ENCODE assay signal across 8 cellular contexts in genomic region chr1:95309031-95309459, GRCh38.
DNase-seq lines count a peak whose midpoint lies in the region; ATAC-seq and TF ChIP-seq lines count a peak whose summit lies in the region.

No MANE protein-coding gene starts in this region.

- in situ Hi-C loops in astrocyte of the cerebellum (cut with HindIII; ENCODE audit: low sequenced_read_pairs), result no loop called here

- TF ChIP-seq CTCF in astrocyte of the cerebellum (IDR thresholded peaks at IDR 0.05; ENCODE audit: low read depth, low read length, missing control alignments), result peak; percentile 64

- H3K36me3 Mint-ChIP-seq in activated CD4-positive, alpha-beta memory T cell treated with anti-CD3 and anti-CD28 coated beads, Interleukin-2, amount 10 ng/mL, durations not matched to agents 7 days and 5 days (ENCODE audit: low read depth), result no peaks in the 10 kb centered on the region
- H3K36me3 Mint-ChIP-seq in activated T-helper 17 cell treated with anti-CD3 and anti-CD28 coated beads, Interleukin-2, amount 50 U/mL, for 72 hours (ENCODE audit: low read depth), result no peaks in the 10 kb centered on the region
- H3K36me3 Mint-ChIP-seq in T-helper 17 cell (ENCODE audit: low read depth), result no peaks in the 10 kb centered on the region

- H3K9me3 ChIP-seq in T-helper 17 cell (ENCODE audit: control insufficient read depth, low read length, poor library complexity, severe bottlenecking), result no peaks in the 10 kb centered on the region

- ATAC-seq in activated T-helper 17 cell treated with anti-CD3 and anti-CD28 coated beads, Interleukin-2, amount 50 U/mL, for 72 hours (replicated peaks), result no peak
- no peak for ATAC-seq in T-helper 17 cell

- POLR2A ChIA-PET in activated CD4-positive, alpha-beta memory T cell treated with anti-CD3 and anti-CD28 coated beads, Interleukin-2, amount 10 ng/mL, durations not matched to agents 7 days and 5 days (lab: Charles Lee), result no interaction called here

- no peaks in the 10 kb centered on the region for H3K4me1 Mint-ChIP-seq in activated CD4-positive, alpha-beta memory T cell treated with anti-CD3 and anti-CD28 coated beads, Interleukin-2, amount 10 ng/mL, durations not matched to agents 7 days and 5 days
- H3K4me1 Mint-ChIP-seq in activated T-helper 17 cell treated with anti-CD3 and anti-CD28 coated beads, Interleukin-2, amount 50 U/mL, for 72 hours, result no peaks in the 10 kb centered on the region
- H3K4me1 Mint-ChIP-seq in T-helper 17 cell, result no peaks in the 10 kb centered on the region

- H3K4me3 ChIP-seq in astrocyte of the cerebellum (ENCODE audit: low read depth, low read length), result no peak overlapping the region

- no peak overlapping the region for H3K4me3 Mint-ChIP-seq in activated CD4-positive, alpha-beta memory T cell treated with anti-CD3 and anti-CD28 coated beads, Interleukin-2, amount 10 ng/mL, durations not matched to agents 7 days and 5 days
- no peak overlapping the region for H3K4me3 Mint-ChIP-seq in activated T-helper 17 cell treated with anti-CD3 and anti-CD28 coated beads, Interleukin-2, amount 50 U/mL, for 72 hours
- H3K4me3 Mint-ChIP-seq in T-helper 17 cell, result no peak overlapping the region

- CTCF ChIA-PET in activated CD4-positive, alpha-beta memory T cell treated with anti-CD3 and anti-CD28 coated beads, Interleukin-2, amount 10 ng/mL, durations not matched to agents 7 days and 5 days (lab: Charles Lee), result no interaction called here

- H3K9me3 Mint-ChIP-seq in activated CD4-positive, alpha-beta memory T cell treated with anti-CD3 and anti-CD28 coated beads, Interleukin-2, amount 10 ng/mL, durations not matched to agents 7 days and 5 days, result no peaks in the 10 kb centered on the region
- H3K9me3 Mint-ChIP-seq in activated T-helper 17 cell treated with anti-CD3 and anti-CD28 coated beads, Interleukin-2, amount 50 U/mL, for 72 hours, result no peaks in the 10 kb centered on the region

- DNase-seq in GM04504 (ENCODE audit: low read depth), result peak; percentile 4
- DNase-seq in NCI-H1694 treated with DMSO at 0.1 percent for 48 hours (lab: John Stamatoyannopoulos, UW), result peak; percentile 75
- DNase-seq in astrocyte of the cerebellum (ENCODE audit: low read depth), result peak; percentile 20
- DNase-seq in islet precursor cell, result peak; percentile 69
- no peak for DNase-seq in activated CD4-positive, alpha-beta memory T cell treated with anti-CD3 and anti-CD28 coated beads, Interleukin-2, amount 10 ng/mL, durations not matched to agents 7 days and 5 days
- DNase-seq in middle frontal gyrus (ENCODE audit: extremely low spot score, low spot score), result no peak
- no peak for DNase-seq in T-helper 17 cell

- H3K27ac Mint-ChIP-seq in activated CD4-positive, alpha-beta memory T cell treated with anti-CD3 and anti-CD28 coated beads, Interleukin-2, amount 10 ng/mL, durations not matched to agents 7 days and 5 days, result no peak overlapping the region
- no peak overlapping the region for H3K27ac Mint-ChIP-seq in activated T-helper 17 cell treated with anti-CD3 and anti-CD28 coated beads, Interleukin-2, amount 50 U/mL, for 72 hours
- H3K27ac Mint-ChIP-seq in T-helper 17 cell, result no peak overlapping the region

- H3K27me3 Mint-ChIP-seq in activated CD4-positive, alpha-beta memory T cell treated with anti-CD3 and anti-CD28 coated beads, Interleukin-2, amount 10 ng/mL, durations not matched to agents 7 days and 5 days, result peaks cover 3% of the 10 kb centered on the region
- H3K27me3 Mint-ChIP-seq in activated T-helper 17 cell treated with anti-CD3 and anti-CD28 coated beads, Interleukin-2, amount 50 U/mL, for 72 hours, result peaks cover 13% of the 10 kb centered on the region
- H3K27me3 Mint-ChIP-seq in T-helper 17 cell, result peaks cover 41% of the 10 kb centered on the region

Comparison
In these comparisons a context has a peak if more than half of its experiments do, and no peak if none do; other contexts are left out.
1. DNase-seq: peak in GM04504 (single experiment), NCI-H1694 treated with DMSO at 0.1 percent for 48 hours (single experiment), astrocyte of the cerebellum (single experiment) and islet precursor cell (single experiment); none in activated CD4-positive, alpha-beta memory T cell treated with anti-CD3 and anti-CD28 coated beads, Interleukin-2, amount 10 ng/mL, durations not matched to agents 7 days and 5 days (single experiment), middle frontal gyrus (single experiment) and T-helper 17 cell (0 of 3).